ENCODE assay signal across 13 cellular contexts in genomic region chr10:133359554-133359971, GRCh38. TPM values are rescaled to one million over a fixed set of nuclear protein-coding genes. Genes with fewer than 3 reads are reported as not detected.
DNase-seq lines count a peak whose midpoint lies in the region; ATAC-seq, FAIRE-seq and TF ChIP-seq lines count a peak whose summit lies in the region.
"Had no signal": no experiment of that assay in that cellular context is flagged by ENCODE, and none has a peak within 500 bp of the region (broad histone marks: within the 10 kb centered on the region; RNA-seq: fewer than 3 reads in every experiment).

No MANE protein-coding gene starts in this region.

- no peaks in the 10 kb centered on the region for H3K9me3 Mint-ChIP-seq in naive thymus-derived CD8-positive, alpha-beta T cell

- no peaks in the 10 kb centered on the region for H3K27me3 Mint-ChIP-seq in naive thymus-derived CD8-positive, alpha-beta T cell

- H3K4me1 Mint-ChIP-seq in naive thymus-derived CD8-positive, alpha-beta T cell: peaks cover 3 to 16% (median 8%) of the 10 kb centered on the region in 4 donors

- no peak overlapping the region for H3K4me3 Mint-ChIP-seq in naive thymus-derived CD8-positive, alpha-beta T cell

- no peak for FAIRE-seq in frontal cortex (lab: Jason Lieb, UNC)
- FAIRE-seq: islet of Langerhans had no signal

- peak in 1 of 2 donors; percentile 11 for ATAC-seq in naive thymus-derived CD8-positive, alpha-beta T cell

- TF ChIP-seq CTCF in VCaP (conservative IDR thresholded peaks at IDR 0.05): no peak

- POLR2A ChIA-PET in naive thymus-derived CD8-positive, alpha-beta T cell (lab: Charles Lee): interaction anchor here (0.8 to 1.9 kb wide), 4 partner anchors 23 to 32 kb away, joined by 3 to 7 read pairs (median 5); partner anchors contain the start of gene CALY

- peak overlapping the region in 6 of 10 donors; percentile 15 to 75 (median 36) for H3K27ac Mint-ChIP-seq in naive thymus-derived CD8-positive, alpha-beta T cell

- DNase-seq in NCI-H82 (lab: John Stamatoyannopoulos, UW): peak; percentile 56
- DNase-seq in NCI-H82 treated with DMSO at 0.1 percent for 48 hours (lab: John Stamatoyannopoulos, UW; ENCODE audit: unreplicated experiment): no peak
- peak; percentile 44 for DNase-seq in NCI-H1105 (lab: John Stamatoyannopoulos, UW)
- DNase-seq in naive thymus-derived CD8-positive, alpha-beta T cell: peak in 5 of 10 donors; percentile 36 to 48 (median 39)
- no peak for DNase-seq in frontal cortex (ENCODE audit: low spot score in 2 of 2)
- no peak for DNase-seq in CD1c-positive myeloid dendritic cell (ENCODE audit: extremely low spot score)
- no peak for DNase-seq in UCSD-AML1 (lab: John Stamatoyannopoulos, UW; ENCODE audit: unreplicated experiment)
- DNase-seq: NCI-H226 had no signal

- peak overlapping the region; percentile 71 for H3K27ac ChIP-seq in VCaP
- H3K27ac ChIP-seq: ovary had no signal

- H3K36me3 Mint-ChIP-seq in naive thymus-derived CD8-positive, alpha-beta T cell: peaks cover 0 to 21% (median 2%) of the 10 kb centered on the region in 3 donors

RNA-seq across cellular contexts. Expression of gene FUOM, which starts 1.7 kb away (rescaled TPM):
- total RNA-seq in naive thymus-derived CD8-positive, alpha-beta T cell: 10 to 100 TPM; 17.1 to 23.7 TPM
- 10 to 100 TPM; 17.4 to 21.4 (median 18.2) TPM for polyA plus RNA-seq in naive thymus-derived CD8-positive, alpha-beta T cell
- total RNA-seq in frontal cortex: 6.9 TPM

RNA-seq across cellular contexts. Expression of gene PRAP1, which starts 12.4 kb away (rescaled TPM):
- not detected for total RNA-seq in naive thymus-derived CD8-positive, alpha-beta T cell
- under 1 TPM in 1 of 3 donors, not detected in 2; 0.36 TPM for polyA plus RNA-seq in naive thymus-derived CD8-positive, alpha-beta T cell
- total RNA-seq in frontal cortex: not detected
- total RNA-seq: cardiac septum; T-helper 1 cell treated with Interleukin-12 subunit alpha and Interleukin-12 subunit beta and Interleukin-4 antibody, amounts not matched to agents 30 ng/mL and 1 ng/mL, for 36 hours had no signal
- polyA plus RNA-seq: ovary had no signal

RNA-seq across cellular contexts. Expression of gene ECHS1, which starts 13.6 kb away (rescaled TPM):
- total RNA-seq in naive thymus-derived CD8-positive, alpha-beta T cell: 10 to 100 TPM; 28.3 to 29.2 TPM
- 100 to 1,000 TPM; 103 to 110 (median 104) TPM for polyA plus RNA-seq in naive thymus-derived CD8-positive, alpha-beta T cell
- 35.5 TPM for total RNA-seq in frontal cortex

RNA-seq across cellular contexts. Expression of gene PAOX, which starts 19.5 kb away (rescaled TPM):
- 10 to 100 TPM; 11.3 to 11.9 TPM for total RNA-seq in naive thymus-derived CD8-positive, alpha-beta T cell
- 10 to 100 TPM; 10.9 to 15.6 (median 11.9) TPM for polyA plus RNA-seq in naive thymus-derived CD8-positive, alpha-beta T cell
- 7.7 TPM for total RNA-seq in frontal cortex

RNA-seq across cellular contexts. Expression of gene CALY, which starts 22.9 kb away (rescaled TPM):
- total RNA-seq in naive thymus-derived CD8-positive, alpha-beta T cell: 1 to 10 TPM; 5.9 to 6.9 TPM
- under 1 TPM; 0.22 to 0.44 (median 0.26) TPM for polyA plus RNA-seq in naive thymus-derived CD8-positive, alpha-beta T cell
- 8.2 TPM for total RNA-seq in frontal cortex
- total RNA-seq: cardiac septum had no signal
- polyA plus RNA-seq: ovary had no signal

Comparison
In these comparisons a context has a peak if more than half of its experiments do, and no peak if none do; other contexts are left out.
1. DNase-seq: peak in NCI-H82 (single experiment) and NCI-H1105 (single experiment); none in NCI-H82 treated with DMSO at 0.1 percent for 48 hours (single experiment), frontal cortex (0 of 2), CD1c-positive myeloid dendritic cell (single experiment) and UCSD-AML1 (single experiment).